ENCODE assay signal across 10 cellular contexts in genomic region chr10:69955897-69956832, GRCh38.
"Had no signal": no experiment of that assay in that cellular context is flagged by ENCODE, and none has a peak within 500 bp of the region (broad histone marks: within the 10 kb centered on the region; RNA-seq: fewer than 3 reads in every experiment).

No MANE protein-coding gene starts in this region.

- H3K27me3 ChIP-seq: brain microvascular endothelial cell, gastrocnemius medialis, right atrium auricular region had no signal

- H3K4me1 Mint-ChIP-seq: activated naive CD8-positive, alpha-beta T cell treated with anti-CD3 and anti-CD28 coated beads for 36 hours had no signal

- DNase-seq: activated CD4-positive, alpha-beta memory T cell treated with anti-CD3 and anti-CD28 coated beads for 36 hours; activated effector memory CD4-positive, alpha-beta T cell treated with anti-CD3 and anti-CD28 coated beads, Interleukin-2, amount 50 U/mL, for 16 hours; activated naive CD8-positive, alpha-beta T cell treated with anti-CD3 and anti-CD28 coated beads for 36 hours; activated T-cell treated with anti-CD3 and anti-CD28 coated beads, Interleukin-2, amount 50 U/mL, for 4 hours; brain microvascular endothelial cell; gastrocnemius medialis; stimulated activated naive CD4-positive, alpha-beta T cell treated with Interleukin-2 at 50 U/mL for 16 hours had no signal

- H3K27ac ChIP-seq: brain microvascular endothelial cell, gastrocnemius medialis, right atrium auricular region had no signal

- H3K36me3 Mint-ChIP-seq: activated CD4-positive, alpha-beta memory T cell treated with anti-CD3 and anti-CD28 coated beads for 36 hours; activated naive CD8-positive, alpha-beta T cell treated with anti-CD3 and anti-CD28 coated beads for 36 hours; mesothelial cell of epicardium; type B pancreatic cell had no signal

- H3K9me3 ChIP-seq: gastrocnemius medialis, right atrium auricular region had no signal

- H3K4me3 Mint-ChIP-seq: activated CD4-positive, alpha-beta memory T cell treated with anti-CD3 and anti-CD28 coated beads for 36 hours; activated naive CD8-positive, alpha-beta T cell treated with anti-CD3 and anti-CD28 coated beads for 36 hours; activated T-cell treated with anti-CD3 and anti-CD28 coated beads, Interleukin-2, amount 50 U/mL, for 4 hours; mesothelial cell of epicardium; type B pancreatic cell had no signal

- H3K36me3 ChIP-seq: gastrocnemius medialis, right atrium auricular region had no signal

- H3K4me3 ChIP-seq: gastrocnemius medialis, right atrium auricular region had no signal

- H3K27ac Mint-ChIP-seq: activated CD4-positive, alpha-beta memory T cell treated with anti-CD3 and anti-CD28 coated beads for 36 hours; activated naive CD8-positive, alpha-beta T cell treated with anti-CD3 and anti-CD28 coated beads for 36 hours; mesothelial cell of epicardium; type B pancreatic cell had no signal

- H3K4me1 ChIP-seq: gastrocnemius medialis, right atrium auricular region had no signal

- ATAC-seq: activated T-cell treated with anti-CD3 and anti-CD28 coated beads, Interleukin-2, amount 50 U/mL, for 4 hours; gastrocnemius medialis had no signal

- H3K9me3 Mint-ChIP-seq: activated CD4-positive, alpha-beta memory T cell treated with anti-CD3 and anti-CD28 coated beads for 36 hours; activated naive CD8-positive, alpha-beta T cell treated with anti-CD3 and anti-CD28 coated beads for 36 hours; activated T-cell treated with anti-CD3 and anti-CD28 coated beads, Interleukin-2, amount 50 U/mL, for 4 hours; mesothelial cell of epicardium; type B pancreatic cell had no signal
